Comparison of ENCODE assay signal across 15 cellular contexts in genomic region chr7:50336909-50337703, GRCh38. TPM values are rescaled to one million over a fixed set of nuclear protein-coding genes. Genes with fewer than 3 reads are reported as not detected.
DNase-seq lines count a peak whose midpoint lies in the region; ATAC-seq and TF ChIP-seq lines count a peak whose summit lies in the region.
"Had no signal": no experiment of that assay in that cellular context is flagged by ENCODE, and none has a peak within 500 bp of the region (broad histone marks: within the 10 kb centered on the region; RNA-seq: fewer than 3 reads in every experiment).

No MANE protein-coding gene starts in this region.

- H3K9ac ChIP-seq in BLaER1, result peak overlapping the region; percentile 73

- H3K36me3 ChIP-seq in BLaER1, result peaks cover 45% of the 10 kb centered on the region
- H3K36me3 ChIP-seq: cardiac muscle cell, left ventricle myocardium inferior had no signal

- CTCF ChIA-PET in activated CD8-positive, alpha-beta T cell treated with anti-CD3 and anti-CD28 coated beads, Interleukin-2, amount 10 ng/mL, durations not matched to agents 7 days and 5 days (lab: Charles Lee), result interaction anchor here (0.7 to 18.7 kb wide), 9 partner anchors 9 to 193 kb away, joined by 3 to 322 read pairs (median 8); no protein-coding TSS in a partner anchor

- DNase-seq in GM12865 (ENCODE audit: low read depth) (no peak), naive B cell (no peak), NCI-H2196 treated with DMSO at 0.1 percent for 48 hours (lab: John Stamatoyannopoulos, UW; ENCODE audit: unreplicated experiment) (no peak), NCI-H1092 treated with DMSO at 0.1 percent for 48 hours (lab: John Stamatoyannopoulos, UW) (no peak)
- DNase-seq in activated CD8-positive, alpha-beta T cell treated with anti-CD3 and anti-CD28 coated beads, Interleukin-2, amount 10 ng/mL, durations not matched to agents 7 days and 5 days, result peak; percentile 21
- DNase-seq: activated naive CD8-positive, alpha-beta T cell treated with anti-CD3 and anti-CD28 coated beads, Interleukin-2, amount 10 ng/mL, durations not matched to agents 7 days and 5 days; left ventricle myocardium inferior; NCI-H1105; stimulated activated CD4-positive, alpha-beta T cell treated with anti-CD3 and anti-CD28 coated beads, Interleukin-1b, Interleukin-23, amount 100 ng/mL, for 48 hours had no signal

- H3K9me3 ChIP-seq in BLaER1, result no peaks in the 10 kb centered on the region
- H3K9me3 ChIP-seq: left ventricle myocardium inferior had no signal

- H3K9me3 Mint-ChIP-seq in activated CD8-positive, alpha-beta T cell treated with anti-CD3 and anti-CD28 coated beads, Interleukin-2, amount 10 ng/mL, durations not matched to agents 7 days and 5 days (ENCODE audit: insufficient read depth), result no peaks in the 10 kb centered on the region
- H3K9me3 Mint-ChIP-seq in naive B cell, result no peaks in the 10 kb centered on the region
- H3K9me3 Mint-ChIP-seq: activated naive CD8-positive, alpha-beta T cell treated with anti-CD3 and anti-CD28 coated beads, Interleukin-2, amount 10 ng/mL, durations not matched to agents 7 days and 5 days; type B pancreatic cell had no signal

- H3K36me3 Mint-ChIP-seq in activated CD8-positive, alpha-beta T cell treated with anti-CD3 and anti-CD28 coated beads, Interleukin-2, amount 10 ng/mL, durations not matched to agents 7 days and 5 days (ENCODE audit: low read depth), result peaks cover 60% of the 10 kb centered on the region
- H3K36me3 Mint-ChIP-seq in naive B cell, result no peaks in the 10 kb centered on the region
- H3K36me3 Mint-ChIP-seq: type B pancreatic cell had no signal

- H3K4me3 ChIP-seq in BLaER1 (peak overlapping the region; percentile 47), GM12865 (ENCODE audit: low read depth, low read length) (peak overlapping the region; percentile 11; the same call in 1 of the 2 replicates)
- H3K4me3 ChIP-seq: cardiac muscle cell, left ventricle myocardium inferior, SK-N-MC had no signal

- H4K20me1 ChIP-seq in BLaER1, result peaks cover 24% of the 10 kb centered on the region

- POLR2A ChIA-PET in activated CD8-positive, alpha-beta T cell treated with anti-CD3 and anti-CD28 coated beads, Interleukin-2, amount 10 ng/mL, durations not matched to agents 7 days and 5 days (lab: Charles Lee), result interaction anchor here (0.6 to 8.1 kb wide), 13 partner anchors 10 to 191 kb away, joined by 3 to 80 read pairs (median 4); no protein-coding TSS in a partner anchor

- no peaks in the 10 kb centered on the region for H3K4me1 Mint-ChIP-seq in activated CD8-positive, alpha-beta T cell treated with anti-CD3 and anti-CD28 coated beads, Interleukin-2, amount 10 ng/mL, durations not matched to agents 7 days and 5 days (ENCODE audit: low read depth)
- peaks cover 13 to 43% (median 40%) of the 10 kb centered on the region in 3 donors for H3K4me1 Mint-ChIP-seq in naive B cell

- no peak overlapping the region for H3K27ac Mint-ChIP-seq in activated CD8-positive, alpha-beta T cell treated with anti-CD3 and anti-CD28 coated beads, Interleukin-2, amount 10 ng/mL, durations not matched to agents 7 days and 5 days
- peak overlapping the region in 4 of 6 donors; percentile 92 to 98 (median 97) for H3K27ac Mint-ChIP-seq in naive B cell
- H3K27ac Mint-ChIP-seq: activated naive CD8-positive, alpha-beta T cell treated with anti-CD3 and anti-CD28 coated beads, Interleukin-2, amount 10 ng/mL, durations not matched to agents 7 days and 5 days; type B pancreatic cell had no signal

- H3K27ac ChIP-seq in BLaER1, result peak overlapping the region; percentile 88
- H3K27ac ChIP-seq: cardiac muscle cell, left ventricle myocardium inferior, SK-N-MC had no signal

- no peaks in the 10 kb centered on the region for H3K27me3 Mint-ChIP-seq in activated CD8-positive, alpha-beta T cell treated with anti-CD3 and anti-CD28 coated beads, Interleukin-2, amount 10 ng/mL, durations not matched to agents 7 days and 5 days (ENCODE audit: low read depth)
- H3K27me3 Mint-ChIP-seq in naive B cell, result no peaks in the 10 kb centered on the region
- H3K27me3 Mint-ChIP-seq: activated naive CD8-positive, alpha-beta T cell treated with anti-CD3 and anti-CD28 coated beads, Interleukin-2, amount 10 ng/mL, durations not matched to agents 7 days and 5 days had no signal

- TF ChIP-seq CTCF in GM12865 (IDR thresholded peaks at IDR 0.05; ENCODE audit: insufficient read depth, low read depth, low read length, missing control alignments), result no peak

- H3K4me3 Mint-ChIP-seq in activated CD8-positive, alpha-beta T cell treated with anti-CD3 and anti-CD28 coated beads, Interleukin-2, amount 10 ng/mL, durations not matched to agents 7 days and 5 days, result no peak overlapping the region
- peak overlapping the region in 6 of 8 donors; percentile 51 to 90 (median 83) for H3K4me3 Mint-ChIP-seq in naive B cell
- H3K4me3 Mint-ChIP-seq: activated naive CD8-positive, alpha-beta T cell treated with anti-CD3 and anti-CD28 coated beads, Interleukin-2, amount 10 ng/mL, durations not matched to agents 7 days and 5 days; type B pancreatic cell had no signal

- no peak for ATAC-seq in activated CD8-positive, alpha-beta T cell treated with anti-CD3 and anti-CD28 coated beads, Interleukin-2, amount 10 ng/mL, durations not matched to agents 7 days and 5 days
- no peak for ATAC-seq in naive B cell (ENCODE audit: low read depth in 2 of 2)
- no peak for ATAC-seq in HG02678 (IDR thresholded peaks at IDR 0.05; ENCODE audit: unreplicated experiment)
- no peak for ATAC-seq in GM18873 (IDR thresholded peaks at IDR 0.05; ENCODE audit: low FRiP score, unreplicated experiment)

- H3K4me2 ChIP-seq in BLaER1, result peak overlapping the region; percentile 97

- no peaks in the 10 kb centered on the region for H3K27me3 ChIP-seq in BLaER1
- H3K27me3 ChIP-seq: cardiac muscle cell had no signal

- H3K4me1 ChIP-seq in BLaER1, result peaks cover 100% of the 10 kb centered on the region
- H3K4me1 ChIP-seq: left ventricle myocardium inferior had no signal

RNA-seq across cellular contexts. Expression of gene IKZF1, which starts 32.6 kb away (rescaled TPM):
- total RNA-seq in activated CD8-positive, alpha-beta T cell treated with anti-CD3 and anti-CD28 coated beads, Interleukin-2, amount 10 ng/mL, durations not matched to agents 7 days and 5 days, result 100 to 1,000 TPM; 370 to 374 TPM
- polyA plus RNA-seq in naive B cell (ENCODE audit: low read depth in 6 of 6), result 100 to 1,000 TPM; 127 to 347 (median 205) TPM
- polyA plus RNA-seq: cardiac muscle cell had no signal
